In genomic region chr4:133800966-133801365, GRCh38 we compare ENCODE assay signal across 34 cellular contexts.
"Had no signal": no experiment of that assay in that cellular context is flagged by ENCODE, and none has a peak within 500 bp of the region (broad histone marks: within the 10 kb centered on the region; RNA-seq: fewer than 3 reads in every experiment).

No MANE protein-coding gene starts in this region.

- H3K27ac ChIP-seq: KMS-11 had no signal

- H3K4me2 ChIP-seq: KMS-11 had no signal

- H3K36me3 ChIP-seq: MG63 had no signal

- H3K9ac ChIP-seq: KMS-11 had no signal

- H3K27me3 ChIP-seq: MG63 had no signal

- H3K9me3 ChIP-seq: MG63 had no signal

- H3K4me3 ChIP-seq: MG63 had no signal

- DNase-seq: Karpas-422, Kasumi-1, MG63, MM.1S, MV-4-11, NCI-H1048, NCI-H1092, NCI-H1092 treated with DMSO at 0.1 percent for 48 hours, NCI-H1105, NCI-H1105 treated with DMSO at 0.1 percent for 48 hours, NCI-H1417 treated with DMSO at 0.1 percent for 48 hours, NCI-H1436, NCI-H1436 treated with DMSO at 0.1 percent for 48 hours, NCI-H146, NCI-H1694, NCI-H1694 treated with DMSO at 0.1 percent for 48 hours, NCI-H187, NCI-H187 treated with DMSO at 0.1 percent for 48 hours, NCI-H2029, NCI-H2029 treated with DMSO at 0.1 percent for 48 hours, NCI-H2081, NCI-H2081 treated with DMSO at 0.1 percent for 48 hours, NCI-H2107, NCI-H2171, NCI-H2171 treated with DMSO at 0.1 percent for 48 hours, NCI-H2227 treated with DMSO at 0.1 percent for 48 hours, NCI-H226, NCI-H345, NCI-H446, NCI-H446 treated with DMSO at 0.1 percent for 48 hours, NCI-H510A, NCI-H510A treated with DMSO at 0.1 percent for 48 hours, NCI-H524 had no signal
